1 cellular context compared by ENCODE assay signal in the genomic region with DNA sequence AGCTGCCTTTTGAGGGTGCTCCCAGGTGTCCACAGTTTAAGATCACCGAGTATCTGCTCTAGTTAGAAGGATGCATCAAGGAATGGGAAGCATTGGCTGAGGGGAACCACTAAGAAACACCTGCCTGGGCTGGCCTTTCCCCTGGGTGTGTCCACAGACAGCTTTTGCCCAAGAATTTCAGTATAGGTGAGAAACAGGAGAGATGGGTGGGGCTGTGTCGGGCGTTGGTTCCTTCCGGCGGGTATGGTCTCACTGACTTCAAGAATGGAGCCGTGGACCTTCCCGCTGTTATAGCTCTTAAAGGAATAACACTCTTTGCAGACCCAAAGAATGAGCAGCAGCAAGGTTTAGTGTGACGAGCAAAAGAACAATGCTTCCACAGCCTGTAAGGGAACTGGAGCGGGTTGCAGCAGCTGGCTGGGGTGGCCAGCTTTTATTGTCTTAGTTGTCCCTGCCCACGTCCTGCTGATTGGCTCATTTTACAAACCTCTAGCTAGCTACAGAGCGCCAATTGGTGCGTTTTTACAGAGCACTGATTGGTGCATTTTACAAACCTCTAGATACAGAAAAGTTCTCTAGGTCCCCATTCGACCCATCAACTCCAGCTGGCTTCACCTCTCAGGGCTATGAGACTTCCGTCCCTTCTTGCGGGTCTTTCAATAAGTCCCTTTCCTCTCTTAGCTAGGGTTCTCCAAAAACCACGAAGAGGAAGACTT.
TF ChIP-seq lines count a peak whose summit lies in the region.

No MANE protein-coding gene starts in this region.

TF ChIP-seq in K562, 482 proteins besides CTCF, POLR2A, EP300 and RAD21 (continued from another document):
- TF ChIP-seq, protein P1, sequence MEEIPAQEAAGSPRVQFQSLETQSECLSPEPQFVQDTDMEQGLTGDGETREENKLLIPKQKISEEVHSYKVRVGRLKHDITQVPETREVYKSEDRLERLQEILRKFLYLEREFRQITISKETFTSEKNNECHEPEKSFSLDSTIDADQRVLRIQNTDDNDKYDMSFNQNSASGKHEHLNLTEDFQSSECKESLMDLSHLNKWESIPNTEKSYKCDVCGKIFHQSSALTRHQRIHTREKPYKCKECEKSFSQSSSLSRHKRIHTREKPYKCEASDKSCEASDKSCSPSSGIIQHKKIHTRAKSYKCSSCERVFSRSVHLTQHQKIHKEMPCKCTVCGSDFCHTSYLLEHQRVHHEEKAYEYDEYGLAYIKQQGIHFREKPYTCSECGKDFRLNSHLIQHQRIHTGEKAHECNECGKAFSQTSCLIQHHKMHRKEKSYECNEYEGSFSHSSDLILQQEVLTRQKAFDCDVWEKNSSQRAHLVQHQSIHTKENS (CRISPR knock-in tag; IDR thresholded peaks at IDR 0.05): 0 out of 2 replicates have a peak, but pooled peaks have one; percentile 59
- peak; percentile 59; the same call in 1 of the 2 replicates for TF ChIP-seq ZNF717 (CRISPR knock-in tag; IDR thresholded peaks at IDR 0.05)
- no peak; the same call in 1 of the 2 replicates for TF ChIP-seq MTA3 (IDR thresholded peaks at IDR 0.05; ENCODE audit: borderline replicate concordance)
- TF ChIP-seq MECOM (CRISPR knock-in tag; IDR thresholded peaks at IDR 0.05): peak; percentile 69; the same call in 1 of the 2 replicates
- 0 out of 2 replicates have a peak, but pooled peaks have one; percentile 20 for TF ChIP-seq ZEB2 (IDR thresholded peaks at IDR 0.05)
- TF ChIP-seq, protein P2, sequence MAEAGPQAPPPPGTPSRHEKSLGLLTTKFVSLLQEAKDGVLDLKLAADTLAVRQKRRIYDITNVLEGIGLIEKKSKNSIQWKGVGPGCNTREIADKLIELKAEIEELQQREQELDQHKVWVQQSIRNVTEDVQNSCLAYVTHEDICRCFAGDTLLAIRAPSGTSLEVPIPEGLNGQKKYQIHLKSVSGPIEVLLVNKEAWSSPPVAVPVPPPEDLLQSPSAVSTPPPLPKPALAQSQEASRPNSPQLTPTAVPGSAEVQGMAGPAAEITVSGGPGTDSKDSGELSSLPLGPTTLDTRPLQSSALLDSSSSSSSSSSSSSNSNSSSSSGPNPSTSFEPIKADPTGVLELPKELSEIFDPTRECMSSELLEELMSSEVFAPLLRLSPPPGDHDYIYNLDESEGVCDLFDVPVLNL (CRISPR knock-in tag; IDR thresholded peaks at IDR 0.05; ENCODE audit: low read depth): peak; percentile 33; the same call in 1 of the 2 replicates
- TF ChIP-seq XRCC3 (IDR thresholded peaks at IDR 0.05): no peak
- TF ChIP-seq SMARCA5 (IDR thresholded peaks at IDR 0.05): peak; percentile 60; the same call in 1 of the 2 replicates
- TF ChIP-seq, protein P3, sequence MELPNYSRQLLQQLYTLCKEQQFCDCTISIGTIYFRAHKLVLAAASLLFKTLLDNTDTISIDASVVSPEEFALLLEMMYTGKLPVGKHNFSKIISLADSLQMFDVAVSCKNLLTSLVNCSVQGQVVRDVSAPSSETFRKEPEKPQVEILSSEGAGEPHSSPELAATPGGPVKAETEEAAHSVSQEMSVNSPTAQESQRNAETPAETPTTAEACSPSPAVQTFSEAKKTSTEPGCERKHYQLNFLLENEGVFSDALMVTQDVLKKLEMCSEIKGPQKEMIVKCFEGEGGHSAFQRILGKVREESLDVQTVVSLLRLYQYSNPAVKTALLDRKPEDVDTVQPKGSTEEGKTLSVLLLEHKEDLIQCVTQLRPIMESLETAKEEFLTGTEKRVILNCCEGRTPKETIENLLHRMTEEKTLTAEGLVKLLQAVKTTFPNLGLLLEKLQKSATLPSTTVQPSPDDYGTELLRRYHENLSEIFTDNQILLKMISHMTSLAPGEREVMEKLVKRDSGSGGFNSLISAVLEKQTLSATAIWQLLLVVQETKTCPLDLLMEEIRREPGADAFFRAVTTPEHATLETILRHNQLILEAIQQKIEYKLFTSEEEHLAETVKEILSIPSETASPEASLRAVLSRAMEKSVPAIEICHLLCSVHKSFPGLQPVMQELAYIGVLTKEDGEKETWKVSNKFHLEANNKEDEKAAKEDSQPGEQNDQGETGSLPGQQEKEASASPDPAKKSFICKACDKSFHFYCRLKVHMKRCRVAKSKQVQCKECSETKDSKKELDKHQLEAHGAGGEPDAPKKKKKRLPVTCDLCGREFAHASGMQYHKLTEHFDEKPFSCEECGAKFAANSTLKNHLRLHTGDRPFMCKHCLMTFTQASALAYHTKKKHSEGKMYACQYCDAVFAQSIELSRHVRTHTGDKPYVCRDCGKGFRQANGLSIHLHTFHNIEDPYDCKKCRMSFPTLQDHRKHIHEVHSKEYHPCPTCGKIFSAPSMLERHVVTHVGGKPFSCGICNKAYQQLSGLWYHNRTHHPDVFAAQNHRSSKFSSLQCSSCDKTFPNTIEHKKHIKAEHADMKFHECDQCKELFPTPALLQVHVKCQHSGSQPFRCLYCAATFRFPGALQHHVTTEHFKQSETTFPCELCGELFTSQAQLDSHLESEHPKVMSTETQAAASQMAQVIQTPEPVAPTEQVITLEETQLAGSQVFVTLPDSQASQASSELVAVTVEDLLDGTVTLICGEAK (IDR thresholded peaks at IDR 0.05): peak; percentile 24; the same call in 1 of the 2 replicates
- TF ChIP-seq, protein P3 (CRISPR knock-in tag; IDR thresholded peaks at IDR 0.05): no peak
- TF ChIP-seq, protein P4, sequence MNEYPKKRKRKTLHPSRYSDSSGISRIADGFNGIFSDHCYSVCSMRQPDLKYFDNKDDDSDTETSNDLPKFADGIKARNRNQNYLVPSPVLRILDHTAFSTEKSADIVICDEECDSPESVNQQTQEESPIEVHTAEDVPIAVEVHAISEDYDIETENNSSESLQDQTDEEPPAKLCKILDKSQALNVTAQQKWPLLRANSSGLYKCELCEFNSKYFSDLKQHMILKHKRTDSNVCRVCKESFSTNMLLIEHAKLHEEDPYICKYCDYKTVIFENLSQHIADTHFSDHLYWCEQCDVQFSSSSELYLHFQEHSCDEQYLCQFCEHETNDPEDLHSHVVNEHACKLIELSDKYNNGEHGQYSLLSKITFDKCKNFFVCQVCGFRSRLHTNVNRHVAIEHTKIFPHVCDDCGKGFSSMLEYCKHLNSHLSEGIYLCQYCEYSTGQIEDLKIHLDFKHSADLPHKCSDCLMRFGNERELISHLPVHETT (CRISPR knock-in tag; conservative IDR thresholded peaks at IDR 0.05 in 1 of 2, IDR thresholded peaks at IDR 0.05 in 1 of 2): no peak
- TF ChIP-seq MTF1 (CRISPR knock-in tag; IDR thresholded peaks at IDR 0.05; ENCODE audit: borderline replicate concordance): 0 out of 2 replicates have a peak, but pooled peaks have one; percentile 20
- TF ChIP-seq, protein P5, sequence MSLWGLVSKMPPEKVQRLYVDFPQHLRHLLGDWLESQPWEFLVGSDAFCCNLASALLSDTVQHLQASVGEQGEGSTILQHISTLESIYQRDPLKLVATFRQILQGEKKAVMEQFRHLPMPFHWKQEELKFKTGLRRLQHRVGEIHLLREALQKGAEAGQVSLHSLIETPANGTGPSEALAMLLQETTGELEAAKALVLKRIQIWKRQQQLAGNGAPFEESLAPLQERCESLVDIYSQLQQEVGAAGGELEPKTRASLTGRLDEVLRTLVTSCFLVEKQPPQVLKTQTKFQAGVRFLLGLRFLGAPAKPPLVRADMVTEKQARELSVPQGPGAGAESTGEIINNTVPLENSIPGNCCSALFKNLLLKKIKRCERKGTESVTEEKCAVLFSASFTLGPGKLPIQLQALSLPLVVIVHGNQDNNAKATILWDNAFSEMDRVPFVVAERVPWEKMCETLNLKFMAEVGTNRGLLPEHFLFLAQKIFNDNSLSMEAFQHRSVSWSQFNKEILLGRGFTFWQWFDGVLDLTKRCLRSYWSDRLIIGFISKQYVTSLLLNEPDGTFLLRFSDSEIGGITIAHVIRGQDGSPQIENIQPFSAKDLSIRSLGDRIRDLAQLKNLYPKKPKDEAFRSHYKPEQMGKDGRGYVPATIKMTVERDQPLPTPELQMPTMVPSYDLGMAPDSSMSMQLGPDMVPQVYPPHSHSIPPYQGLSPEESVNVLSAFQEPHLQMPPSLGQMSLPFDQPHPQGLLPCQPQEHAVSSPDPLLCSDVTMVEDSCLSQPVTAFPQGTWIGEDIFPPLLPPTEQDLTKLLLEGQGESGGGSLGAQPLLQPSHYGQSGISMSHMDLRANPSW (CRISPR knock-in tag; IDR thresholded peaks at IDR 0.05): no peak
- TF ChIP-seq ESRRB (CRISPR knock-in tag; IDR thresholded peaks at IDR 0.05; ENCODE audit: borderline replicate concordance): 0 out of 2 replicates have a peak, but pooled peaks have one; percentile 26
- TF ChIP-seq ZNF165 (CRISPR knock-in tag; IDR thresholded peaks at IDR 0.05; ENCODE audit: borderline replicate concordance): 0 out of 2 replicates have a peak, but pooled peaks have one; percentile 39
- TF ChIP-seq, protein P6, sequence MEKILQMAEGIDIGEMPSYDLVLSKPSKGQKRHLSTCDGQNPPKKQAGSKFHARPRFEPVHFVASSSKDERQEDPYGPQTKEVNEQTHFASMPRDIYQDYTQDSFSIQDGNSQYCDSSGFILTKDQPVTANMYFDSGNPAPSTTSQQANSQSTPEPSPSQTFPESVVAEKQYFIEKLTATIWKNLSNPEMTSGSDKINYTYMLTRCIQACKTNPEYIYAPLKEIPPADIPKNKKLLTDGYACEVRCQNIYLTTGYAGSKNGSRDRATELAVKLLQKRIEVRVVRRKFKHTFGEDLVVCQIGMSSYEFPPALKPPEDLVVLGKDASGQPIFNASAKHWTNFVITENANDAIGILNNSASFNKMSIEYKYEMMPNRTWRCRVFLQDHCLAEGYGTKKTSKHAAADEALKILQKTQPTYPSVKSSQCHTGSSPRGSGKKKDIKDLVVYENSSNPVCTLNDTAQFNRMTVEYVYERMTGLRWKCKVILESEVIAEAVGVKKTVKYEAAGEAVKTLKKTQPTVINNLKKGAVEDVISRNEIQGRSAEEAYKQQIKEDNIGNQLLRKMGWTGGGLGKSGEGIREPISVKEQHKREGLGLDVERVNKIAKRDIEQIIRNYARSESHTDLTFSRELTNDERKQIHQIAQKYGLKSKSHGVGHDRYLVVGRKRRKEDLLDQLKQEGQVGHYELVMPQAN (IDR thresholded peaks at IDR 0.05; ENCODE audit: borderline replicate concordance): 0 out of 2 replicates have a peak, but pooled peaks have one; percentile 27
- no peak for TF ChIP-seq BMI1 (IDR thresholded peaks at IDR 0.05; ENCODE audit: low read length)
- peak; percentile 19; the same call in 1 of the 2 replicates for TF ChIP-seq GATA2 (CRISPR knock-in tag; IDR thresholded peaks at IDR 0.05)
- TF ChIP-seq CHCHD3 (CRISPR knock-in tag; IDR thresholded peaks at IDR 0.05): no peak
- TF ChIP-seq FOXA3 (CRISPR knock-in tag; conservative IDR thresholded peaks at IDR 0.05 in 1 of 2, IDR thresholded peaks at IDR 0.05 in 1 of 2): 0 out of 4 replicates have a peak, but pooled peaks of 1 of the 2 experiments have one; percentile 17
- TF ChIP-seq BRD9 (IDR thresholded peaks at IDR 0.05; ENCODE audit: low read depth, partially characterized antibody): peak; percentile 84
- TF ChIP-seq CBX3 (IDR thresholded peaks at IDR 0.05; ENCODE audit: borderline replicate concordance in 1 of 2, low read length in 2 of 2): no peak
